In genomic region chr11:57638005-57638760, GRCh38 we compare ENCODE assay signal across 8 cellular contexts. TPM values are rescaled to one million over a fixed set of nuclear protein-coding genes. Genes with fewer than 3 reads are reported as not detected.
DNase-seq lines count a peak whose midpoint lies in the region; ATAC-seq and TF ChIP-seq lines count a peak whose summit lies in the region.

No MANE protein-coding gene starts in this region.

- peak overlapping the region; percentile 57 for H2AFZ ChIP-seq in neural cell (ENCODE audit: low read depth, low read length)

- peaks cover 0 to 6% of the 10 kb centered on the region in 2 donors for H3K36me3 Mint-ChIP-seq in activated naive CD4-positive, alpha-beta T cell treated with anti-CD3 and anti-CD28 coated beads, Interleukin-2, amount 50 U/mL, for 72 hours

- no peaks in the 10 kb centered on the region for H3K36me3 ChIP-seq in neural cell (ENCODE audit: insufficient read depth, low read length)

- peak overlapping the region; percentile 52 to 72 for H3K27ac Mint-ChIP-seq in activated naive CD4-positive, alpha-beta T cell treated with anti-CD3 and anti-CD28 coated beads, Interleukin-2, amount 50 U/mL, for 72 hours

- TF ChIP-seq CTCF in GM12865 (IDR thresholded peaks at IDR 0.05; ENCODE audit: insufficient read depth, low read depth, low read length, missing control alignments) (no peak), neural cell (IDR thresholded peaks at IDR 0.05; ENCODE audit: poor library complexity, severe bottlenecking) (no peak)

- peak overlapping the region; percentile 92 for H3K27ac ChIP-seq in neural cell (ENCODE audit: low read length)

- ATAC-seq in activated naive CD4-positive, alpha-beta T cell treated with anti-CD3 and anti-CD28 coated beads, Interleukin-2, amount 50 U/mL, for 72 hours: peak; percentile 70 to 76
- no peak for ATAC-seq in HG03469 (IDR thresholded peaks at IDR 0.05; ENCODE audit: unreplicated experiment)
- no peak for ATAC-seq in HG03565 (IDR thresholded peaks at IDR 0.05; ENCODE audit: unreplicated experiment)

- H3K4me2 ChIP-seq in neural cell (ENCODE audit: low read length): peak overlapping the region; percentile 32

- H4K20me1 ChIP-seq in neural cell (ENCODE audit: insufficient read depth): no peaks in the 10 kb centered on the region

- DNase-seq in A172 (ENCODE audit: low spot score) (peak; percentile 85), GM12865 (ENCODE audit: low read depth) (peak; percentile 44), NCI-H1694 treated with DMSO at 0.1 percent for 48 hours (lab: John Stamatoyannopoulos, UW) (peak; percentile 77), glomerular endothelial cell (ENCODE audit: extremely low read depth, low read depth, low spot score) (peak; percentile 44)
- DNase-seq in activated naive CD4-positive, alpha-beta T cell treated with anti-CD3 and anti-CD28 coated beads, Interleukin-2, amount 50 U/mL, for 72 hours (ENCODE audit: low spot score in 2 of 2): no peak

- peak; percentile 25 for TF ChIP-seq EP300 in neural cell (conservative IDR thresholded peaks at IDR 0.05; ENCODE audit: poor library complexity, severe bottlenecking)

- H3F3A ChIP-seq in neural cell (ENCODE audit: insufficient read depth, low read length, poor library complexity, severe bottlenecking): no peaks in the 10 kb centered on the region

- no peaks in the 10 kb centered on the region for H3K27me3 ChIP-seq in neural cell (ENCODE audit: insufficient read depth, low read depth, low read length)

- peak overlapping the region; percentile 96 for H3K9ac ChIP-seq in neural cell (ENCODE audit: low read length)

- H3K4me3 ChIP-seq in GM12865 (ENCODE audit: low read depth, low read length): peak overlapping the region; percentile 73
- H3K4me3 ChIP-seq in neural cell (ENCODE audit: low read length): peak overlapping the region; percentile 96

- no peaks in the 10 kb centered on the region for H3K9me2 ChIP-seq in neural cell (ENCODE audit: insufficient read depth, low read length)

- no peak for TF ChIP-seq RAD21 in neural cell (conservative IDR thresholded peaks at IDR 0.05)

- H3K79me2 ChIP-seq in neural cell (replicated peaks; ENCODE audit: insufficient read depth, low read length): peaks cover 36% of the 10 kb centered on the region

- H3K9me3 Mint-ChIP-seq in activated naive CD4-positive, alpha-beta T cell treated with anti-CD3 and anti-CD28 coated beads, Interleukin-2, amount 50 U/mL, for 72 hours: no peaks in the 10 kb centered on the region

- no peaks in the 10 kb centered on the region for H3K9me3 ChIP-seq in neural cell (ENCODE audit: low read length)

TF ChIP-seq in neural cell, 6 proteins besides CTCF, POLR2A, EP300 and RAD21:
- peak; percentile 89 for TF ChIP-seq TAF1 (IDR thresholded peaks at IDR 0.05; ENCODE audit: low read depth)
- TF ChIP-seq POLR2AphosphoS5 (IDR thresholded peaks at IDR 0.05): peak; percentile 97
- no peak for TF ChIP-seq SMC3 (conservative IDR thresholded peaks at IDR 0.05; ENCODE audit: poor library complexity)
- no peak for TF ChIP-seq MXI1 (conservative IDR thresholded peaks at IDR 0.05; ENCODE audit: poor library complexity, severe bottlenecking)
- no peak for TF ChIP-seq EZH2 (IDR thresholded peaks at IDR 0.05; ENCODE audit: borderline replicate concordance, insufficient read depth, low read length, poor library complexity, severe bottlenecking)
- TF ChIP-seq REST (IDR thresholded peaks at IDR 0.05; ENCODE audit: borderline replicate concordance): peak; percentile 97

RNA-seq across cellular contexts. Expression of gene YPEL4, which starts 11.5 kb away (rescaled TPM):
- 0.60 and 1.4 TPM in 2 replicates for total RNA-seq in A172 (2014; rRNA removed; shearing (Covaris generic))
- total RNA-seq in activated naive CD4-positive, alpha-beta T cell treated with anti-CD3 and anti-CD28 coated beads, Interleukin-2, amount 50 U/mL, for 72 hours: 1 to 10 TPM in 1 of 2 donors, not detected in 1; 1.4 TPM
- 0.24 and 0.41 TPM in 2 replicates for total RNA-seq in glomerular endothelial cell
- 18.4 and 19.8 TPM in 2 replicates for polyA plus RNA-seq in neural cell
- 3.9 and 5.6 TPM in 2 replicates for polyA minus RNA-seq in neural cell

RNA-seq across cellular contexts. Expression of gene CLP1, which starts 19.4 kb away (rescaled TPM):
- 20.5 and 22.9 TPM in 2 replicates for total RNA-seq in A172 (2014; rRNA removed; shearing (Covaris generic))
- 10 to 100 TPM; 15.5 to 23.5 TPM for total RNA-seq in activated naive CD4-positive, alpha-beta T cell treated with anti-CD3 and anti-CD28 coated beads, Interleukin-2, amount 50 U/mL, for 72 hours
- 13.3 and 18.0 TPM in 2 replicates for total RNA-seq in glomerular endothelial cell
- 18.2 and 22.7 TPM in 2 replicates for polyA plus RNA-seq in neural cell
- 23.5 and 25.8 TPM in 2 replicates for polyA minus RNA-seq in neural cell

RNA-seq across cellular contexts. Expression of gene ZDHHC5, which starts 29.7 kb away (rescaled TPM):
- total RNA-seq in A172 (2014; rRNA removed; shearing (Covaris generic)): 20.7 and 21.4 TPM in 2 replicates
- 10 to 100 TPM; 49.5 to 59.6 TPM for total RNA-seq in activated naive CD4-positive, alpha-beta T cell treated with anti-CD3 and anti-CD28 coated beads, Interleukin-2, amount 50 U/mL, for 72 hours
- 54.7 and 71.3 TPM in 2 replicates for total RNA-seq in glomerular endothelial cell
- polyA plus RNA-seq in neural cell: 15.8 and 17.4 TPM in 2 replicates
- polyA minus RNA-seq in neural cell: 36.7 and 40.4 TPM in 2 replicates

RNA-seq across cellular contexts. Expression of gene SERPING1, which starts 40.7 kb away (rescaled TPM):
- total RNA-seq in A172 (2014; rRNA removed; shearing (Covaris generic)): 0.74 and 4.8 TPM in 2 replicates
- 1 to 10 TPM in 1 of 2 donors, not detected in 1; 1.6 TPM for total RNA-seq in activated naive CD4-positive, alpha-beta T cell treated with anti-CD3 and anti-CD28 coated beads, Interleukin-2, amount 50 U/mL, for 72 hours
- 0.53 and 1.5 TPM in 2 replicates for total RNA-seq in glomerular endothelial cell
- 0.22 TPM in 1 of 2 replicates, not detected in the other for polyA plus RNA-seq in neural cell
- polyA minus RNA-seq in neural cell: 0.49 TPM in 1 of 2 replicates, not detected in the other

Comparison
In these comparisons a context has a peak if more than half of its experiments do, and no peak if none do; other contexts are left out.
1. DNase-seq: peak in A172 (single experiment), GM12865 (single experiment), NCI-H1694 treated with DMSO at 0.1 percent for 48 hours (single experiment) and glomerular endothelial cell (single experiment); none in activated naive CD4-positive, alpha-beta T cell treated with anti-CD3 and anti-CD28 coated beads, Interleukin-2, amount 50 U/mL, for 72 hours (0 of 2).
2. ATAC-seq: peak in activated naive CD4-positive, alpha-beta T cell treated with anti-CD3 and anti-CD28 coated beads, Interleukin-2, amount 50 U/mL, for 72 hours (2 of 2); none in HG03469 (single experiment) and HG03565 (single experiment).